ENCODE assay signal across 22 cellular contexts in the genomic region with DNA sequence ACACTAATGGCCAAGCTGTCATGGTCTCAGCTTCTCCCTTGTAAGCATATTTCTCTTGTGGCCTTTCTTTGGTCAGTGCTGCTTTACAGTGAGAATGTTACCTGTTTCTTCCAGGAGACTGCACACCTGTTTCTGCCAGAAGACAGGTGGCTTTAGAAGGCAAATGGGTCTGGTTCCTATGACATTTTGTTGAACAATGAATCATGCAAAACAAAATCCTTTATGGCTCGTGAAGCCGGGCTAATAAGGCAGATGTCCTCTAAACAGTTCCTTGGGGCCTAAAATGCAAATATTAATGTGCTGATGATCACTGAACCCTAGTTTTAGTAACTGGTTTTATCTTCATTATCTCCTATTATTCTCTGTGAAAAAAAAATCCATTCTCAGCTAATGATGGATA.
DNase-seq lines count a peak whose midpoint lies in the region; ATAC-seq and TF ChIP-seq lines count a peak whose summit lies in the region.
"Had no signal": no experiment of that assay in that cellular context is flagged by ENCODE, and none has a peak within 500 bp of the region (broad histone marks: within the 10 kb centered on the region; RNA-seq: fewer than 3 reads in every experiment).

No MANE protein-coding gene starts in this region.

- no peaks in the 10 kb centered on the region for H3F3A ChIP-seq in MM.1S (ENCODE audit: insufficient read depth, low read length)

- intact Hi-C loops in esophagus squamous epithelium (cut with DNase I): no loop called here

- TF ChIP-seq POLR2A in esophagus squamous epithelium (IDR thresholded peaks at IDR 0.05): no peak

- no peak overlapping the region for H3K9ac ChIP-seq in MM.1S (ENCODE audit: low read length)
- H3K9ac ChIP-seq: BLaER1 treated with 17β-estradiol and CSF1 and Interleukin-3, amounts not matched to agents 10 nM and 100 nM had no signal

- H3K4me2 ChIP-seq in MM.1S (ENCODE audit: low read depth, low read length): no peak overlapping the region
- H3K4me2 ChIP-seq: A549; BLaER1 treated with 17β-estradiol and CSF1 and Interleukin-3, amounts not matched to agents 10 nM and 100 nM; GM23338 had no signal

- TF ChIP-seq CTCF in MM.1S (IDR thresholded peaks at IDR 0.05; ENCODE audit: low read length): no peak
- TF ChIP-seq CTCF in esophagus squamous epithelium (IDR thresholded peaks at IDR 0.05): no peak

- no peaks in the 10 kb centered on the region for H3K79me2 ChIP-seq in MM.1S (ENCODE audit: low read length)

- H3K27ac ChIP-seq in MM.1S (ENCODE audit: low read length): peak overlapping the region; percentile 13; the same call in 1 of the 2 replicates
- no peak overlapping the region for H3K27ac ChIP-seq in esophagus squamous epithelium
- H3K27ac ChIP-seq: A549; BLaER1 treated with 17β-estradiol and CSF1 and Interleukin-3, amounts not matched to agents 10 nM and 100 nM had no signal

- H2AFZ ChIP-seq in MM.1S (ENCODE audit: low read length): no peak overlapping the region
- H2AFZ ChIP-seq: GM23338 had no signal

- H3K9me2 ChIP-seq in MM.1S (replicated peaks; ENCODE audit: insufficient read depth, low read length): no peaks in the 10 kb centered on the region

- no peaks in the 10 kb centered on the region for H3K9me3 ChIP-seq in MM.1S (replicated peaks; ENCODE audit: insufficient read depth, low read length)
- H3K9me3 ChIP-seq in esophagus squamous epithelium: no peaks in the 10 kb centered on the region
- H3K9me3 ChIP-seq: A549; BE2C; BLaER1 treated with 17β-estradiol and CSF1 and Interleukin-3, amounts not matched to agents 10 nM and 100 nM had no signal

- no peak overlapping the region for H3K4me3 ChIP-seq in MM.1S (ENCODE audit: low read length)
- H3K4me3 ChIP-seq in esophagus squamous epithelium: no peak overlapping the region
- H3K4me3 ChIP-seq: A549; BLaER1 treated with 17β-estradiol and CSF1 and Interleukin-3, amounts not matched to agents 10 nM and 100 nM; GM12878; GM23338 had no signal

- H3K4me1 ChIP-seq in MM.1S (ENCODE audit: low read length) (peaks cover 16% of the 10 kb centered on the region), esophagus squamous epithelium (no peaks in the 10 kb centered on the region)
- H3K4me1 ChIP-seq: A549; BE2C; BLaER1 treated with 17β-estradiol and CSF1 and Interleukin-3, amounts not matched to agents 10 nM and 100 nM had no signal

- DNase-seq in NCI-H2171 treated with DMSO at 0.1 percent for 48 hours (lab: John Stamatoyannopoulos, UW) (peak; percentile 34), NCI-H2171 (lab: John Stamatoyannopoulos, UW) (no peak), MM.1S (no peak), NCI-H69 (lab: John Stamatoyannopoulos, UW) (peak; percentile 27), esophagus squamous epithelium (lab: John Stamatoyannopoulos, UW) (no peak)
- DNase-seq: 8988T; ACHN; AML-193; BE2C; CD4-positive, alpha-beta T cell; CD8-positive, alpha-beta memory T cell; DMS 273 treated with DMSO at 0.1 percent for 48 hours; DMS79; EL; GDM1; H9 had no signal

- no peak for ATAC-seq in GM21381 (IDR thresholded peaks at IDR 0.05; ENCODE audit: unreplicated experiment)
- ATAC-seq: A549, GM12878, GM23338, HCT116 had no signal

- H3K36me3 ChIP-seq in MM.1S (replicated peaks; ENCODE audit: insufficient read depth, low read length) (no peaks in the 10 kb centered on the region), esophagus squamous epithelium (no peaks in the 10 kb centered on the region)
- H3K36me3 ChIP-seq: BE2C; BLaER1 treated with 17β-estradiol and CSF1 and Interleukin-3, amounts not matched to agents 10 nM and 100 nM had no signal

- H4K20me1 ChIP-seq in MM.1S (ENCODE audit: insufficient read depth, low read length): no peaks in the 10 kb centered on the region
- H4K20me1 ChIP-seq: BLaER1 treated with 17β-estradiol and CSF1 and Interleukin-3, amounts not matched to agents 10 nM and 100 nM had no signal

- 43 to 80% methylated on average over 2 of the region's 2 CpGs for WGBS in esophagus squamous epithelium, 2 donors

- H3K27me3 ChIP-seq in MM.1S (replicated peaks; ENCODE audit: insufficient read depth, low read length): no peaks in the 10 kb centered on the region
- H3K27me3 ChIP-seq in esophagus squamous epithelium: no peaks in the 10 kb centered on the region
- H3K27me3 ChIP-seq: BE2C; BLaER1 treated with 17β-estradiol and CSF1 and Interleukin-3, amounts not matched to agents 10 nM and 100 nM had no signal

Comparison
In these comparisons a context has a peak if more than half of its experiments do, and no peak if none do; other contexts are left out.
1. DNase-seq: peak in NCI-H2171 treated with DMSO at 0.1 percent for 48 hours (single experiment) and NCI-H69 (single experiment); none in NCI-H2171 (single experiment), MM.1S (single experiment) and esophagus squamous epithelium (single experiment).